29 cellular contexts compared by ENCODE assay signal in genomic region chr17:3882276-3882675, GRCh38. TPM values are rescaled to one million over a fixed set of nuclear protein-coding genes. Genes with fewer than 3 reads are reported as not detected.
"Had no signal": no experiment of that assay in that cellular context is flagged by ENCODE, and none has a peak within 500 bp of the region (broad histone marks: within the 10 kb centered on the region; RNA-seq: fewer than 3 reads in every experiment).

No MANE protein-coding gene starts in this region.

- H3K79me2 ChIP-seq: parathyroid adenoma had no signal

- H2AFZ ChIP-seq: parathyroid adenoma had no signal

- H3K4me1 ChIP-seq: parathyroid adenoma had no signal

- DNase-seq: hypothalamus; immature natural killer cell; kidney; left colon; left lung; lower lobe of right lung; mammary epithelial cell; mesenchymal stem cell; naive thymus-derived CD8-positive, alpha-beta T cell; occipital lobe; right lobe of liver; stimulated activated CD4-positive, alpha-beta T cell treated with anti-CD3 and anti-CD28 coated beads, Interleukin-1b, Interleukin-23, amount 100 ng/mL, for 48 hours; stimulated activated CD4-positive, alpha-beta T cell treated with anti-CD3 and anti-CD28 coated beads, Interleukin-2, amount 100 ng/mL, for 48 hours; stimulated activated CD4-positive, alpha-beta T cell treated with anti-CD3 and anti-CD28 coated beads, Interleukin-4, amount 100 ng/mL, for 4 hours; stimulated activated CD8-positive, alpha-beta memory T cell treated with anti-CD3 and anti-CD28 coated beads, Interleukin-4, amount 100 ng/mL, for 48 hours; stimulated activated naive CD4-positive, alpha-beta T cell; uterus had no signal

- H3K9ac ChIP-seq: parathyroid adenoma had no signal

- ATAC-seq: left colon; left lung; lower lobe of right lung; naive thymus-derived CD8-positive, alpha-beta T cell; right lobe of liver had no signal

- H3K4me2 ChIP-seq: smooth muscle cell had no signal

- H3K27ac ChIP-seq: left lung, lower lobe of right lung, neutrophil, parathyroid adenoma, right atrium auricular region, right lobe of liver, suprapubic skin, thoracic aorta, tibial nerve, uterus had no signal

- H3K9me3 ChIP-seq: left lung, lower lobe of right lung, neutrophil, right atrium auricular region, right lobe of liver, suprapubic skin, thoracic aorta, tibial nerve, uterus had no signal

- FAIRE-seq: islet of Langerhans, kidney had no signal

- H3K4me3 ChIP-seq: left lung, lower lobe of right lung, right atrium auricular region, right lobe of liver, smooth muscle cell, suprapubic skin, thoracic aorta, tibial nerve, uterus had no signal

- H3K36me3 ChIP-seq: right lobe of liver, thoracic aorta, uterus had no signal

- H3K27me3 ChIP-seq: left lung, neutrophil, right atrium auricular region, right lobe of liver, suprapubic skin, tibial nerve, uterus had no signal

RNA-seq across cellular contexts. Expression of gene P2RX1, which starts 34.0 kb away (rescaled TPM):
- total RNA-seq: mammary epithelial cell, neural crest cell, occipital lobe, osteocyte, pulmonary artery endothelial cell, renal cortical epithelial cell had no signal
- polyA plus RNA-seq: mammary epithelial cell; naive thymus-derived CD8-positive, alpha-beta T cell had no signal
